2 cellular contexts compared by ENCODE assay signal in the genomic region with DNA sequence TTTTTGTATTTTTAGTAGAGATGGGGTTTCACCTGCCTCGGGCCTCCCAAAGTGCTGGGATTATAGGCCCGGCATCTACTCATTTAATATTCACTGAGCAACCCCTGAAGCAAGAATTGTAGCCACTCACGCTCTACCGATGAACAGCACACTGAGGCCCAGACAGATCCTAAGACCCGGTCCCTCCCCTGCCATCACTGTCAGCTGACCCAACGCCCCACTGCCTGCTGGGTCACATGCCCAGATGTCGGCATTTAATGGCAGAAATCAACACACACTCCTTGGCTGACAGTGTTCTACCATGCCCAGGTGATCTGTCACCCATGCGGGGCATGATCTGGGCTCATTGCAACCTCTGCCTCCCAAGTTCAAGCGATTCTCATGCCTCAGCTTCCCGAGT.
A peak's percentile ranks its signal among the peaks of the same experiment; 100 is the strongest.
TF ChIP-seq lines count a peak whose summit lies in the region.

No MANE protein-coding gene starts in this region.

TF ChIP-seq in GM23338, 12 proteins besides CTCF, POLR2A, EP300 and RAD21 (continues in another document):
- TF ChIP-seq ZNF114 (CRISPR knock-in tag; IDR thresholded peaks at IDR 0.05) = no peak
- no peak for TF ChIP-seq POLR2AphosphoS5 (IDR thresholded peaks at IDR 0.05; ENCODE audit: low read depth)
- TF ChIP-seq CREB1 (CRISPR knock-in tag; IDR thresholded peaks at IDR 0.05; ENCODE audit: low read depth) = no peak
- no peak for TF ChIP-seq NANOG (IDR thresholded peaks at IDR 0.05; ENCODE audit: borderline replicate concordance)
- TF ChIP-seq, protein P1, sequence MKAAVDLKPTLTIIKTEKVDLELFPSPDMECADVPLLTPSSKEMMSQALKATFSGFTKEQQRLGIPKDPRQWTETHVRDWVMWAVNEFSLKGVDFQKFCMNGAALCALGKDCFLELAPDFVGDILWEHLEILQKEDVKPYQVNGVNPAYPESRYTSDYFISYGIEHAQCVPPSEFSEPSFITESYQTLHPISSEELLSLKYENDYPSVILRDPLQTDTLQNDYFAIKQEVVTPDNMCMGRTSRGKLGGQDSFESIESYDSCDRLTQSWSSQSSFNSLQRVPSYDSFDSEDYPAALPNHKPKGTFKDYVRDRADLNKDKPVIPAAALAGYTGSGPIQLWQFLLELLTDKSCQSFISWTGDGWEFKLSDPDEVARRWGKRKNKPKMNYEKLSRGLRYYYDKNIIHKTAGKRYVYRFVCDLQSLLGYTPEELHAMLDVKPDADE (IDR thresholded peaks at IDR 0.05) = no peak
- TF ChIP-seq ZNF331 (CRISPR knock-in tag; IDR thresholded peaks at IDR 0.05; ENCODE audit: low read depth) = no peak
- no peak for TF ChIP-seq EZH2 (IDR thresholded peaks at IDR 0.05; ENCODE audit: low read depth, unreplicated experiment)
- TF ChIP-seq JUNB (IDR thresholded peaks at IDR 0.05; ENCODE audit: unreplicated experiment) = no peak
- no peak for TF ChIP-seq EZH2phosphoT487 (IDR thresholded peaks at IDR 0.05; ENCODE audit: unreplicated experiment)
- TF ChIP-seq, protein P2, sequence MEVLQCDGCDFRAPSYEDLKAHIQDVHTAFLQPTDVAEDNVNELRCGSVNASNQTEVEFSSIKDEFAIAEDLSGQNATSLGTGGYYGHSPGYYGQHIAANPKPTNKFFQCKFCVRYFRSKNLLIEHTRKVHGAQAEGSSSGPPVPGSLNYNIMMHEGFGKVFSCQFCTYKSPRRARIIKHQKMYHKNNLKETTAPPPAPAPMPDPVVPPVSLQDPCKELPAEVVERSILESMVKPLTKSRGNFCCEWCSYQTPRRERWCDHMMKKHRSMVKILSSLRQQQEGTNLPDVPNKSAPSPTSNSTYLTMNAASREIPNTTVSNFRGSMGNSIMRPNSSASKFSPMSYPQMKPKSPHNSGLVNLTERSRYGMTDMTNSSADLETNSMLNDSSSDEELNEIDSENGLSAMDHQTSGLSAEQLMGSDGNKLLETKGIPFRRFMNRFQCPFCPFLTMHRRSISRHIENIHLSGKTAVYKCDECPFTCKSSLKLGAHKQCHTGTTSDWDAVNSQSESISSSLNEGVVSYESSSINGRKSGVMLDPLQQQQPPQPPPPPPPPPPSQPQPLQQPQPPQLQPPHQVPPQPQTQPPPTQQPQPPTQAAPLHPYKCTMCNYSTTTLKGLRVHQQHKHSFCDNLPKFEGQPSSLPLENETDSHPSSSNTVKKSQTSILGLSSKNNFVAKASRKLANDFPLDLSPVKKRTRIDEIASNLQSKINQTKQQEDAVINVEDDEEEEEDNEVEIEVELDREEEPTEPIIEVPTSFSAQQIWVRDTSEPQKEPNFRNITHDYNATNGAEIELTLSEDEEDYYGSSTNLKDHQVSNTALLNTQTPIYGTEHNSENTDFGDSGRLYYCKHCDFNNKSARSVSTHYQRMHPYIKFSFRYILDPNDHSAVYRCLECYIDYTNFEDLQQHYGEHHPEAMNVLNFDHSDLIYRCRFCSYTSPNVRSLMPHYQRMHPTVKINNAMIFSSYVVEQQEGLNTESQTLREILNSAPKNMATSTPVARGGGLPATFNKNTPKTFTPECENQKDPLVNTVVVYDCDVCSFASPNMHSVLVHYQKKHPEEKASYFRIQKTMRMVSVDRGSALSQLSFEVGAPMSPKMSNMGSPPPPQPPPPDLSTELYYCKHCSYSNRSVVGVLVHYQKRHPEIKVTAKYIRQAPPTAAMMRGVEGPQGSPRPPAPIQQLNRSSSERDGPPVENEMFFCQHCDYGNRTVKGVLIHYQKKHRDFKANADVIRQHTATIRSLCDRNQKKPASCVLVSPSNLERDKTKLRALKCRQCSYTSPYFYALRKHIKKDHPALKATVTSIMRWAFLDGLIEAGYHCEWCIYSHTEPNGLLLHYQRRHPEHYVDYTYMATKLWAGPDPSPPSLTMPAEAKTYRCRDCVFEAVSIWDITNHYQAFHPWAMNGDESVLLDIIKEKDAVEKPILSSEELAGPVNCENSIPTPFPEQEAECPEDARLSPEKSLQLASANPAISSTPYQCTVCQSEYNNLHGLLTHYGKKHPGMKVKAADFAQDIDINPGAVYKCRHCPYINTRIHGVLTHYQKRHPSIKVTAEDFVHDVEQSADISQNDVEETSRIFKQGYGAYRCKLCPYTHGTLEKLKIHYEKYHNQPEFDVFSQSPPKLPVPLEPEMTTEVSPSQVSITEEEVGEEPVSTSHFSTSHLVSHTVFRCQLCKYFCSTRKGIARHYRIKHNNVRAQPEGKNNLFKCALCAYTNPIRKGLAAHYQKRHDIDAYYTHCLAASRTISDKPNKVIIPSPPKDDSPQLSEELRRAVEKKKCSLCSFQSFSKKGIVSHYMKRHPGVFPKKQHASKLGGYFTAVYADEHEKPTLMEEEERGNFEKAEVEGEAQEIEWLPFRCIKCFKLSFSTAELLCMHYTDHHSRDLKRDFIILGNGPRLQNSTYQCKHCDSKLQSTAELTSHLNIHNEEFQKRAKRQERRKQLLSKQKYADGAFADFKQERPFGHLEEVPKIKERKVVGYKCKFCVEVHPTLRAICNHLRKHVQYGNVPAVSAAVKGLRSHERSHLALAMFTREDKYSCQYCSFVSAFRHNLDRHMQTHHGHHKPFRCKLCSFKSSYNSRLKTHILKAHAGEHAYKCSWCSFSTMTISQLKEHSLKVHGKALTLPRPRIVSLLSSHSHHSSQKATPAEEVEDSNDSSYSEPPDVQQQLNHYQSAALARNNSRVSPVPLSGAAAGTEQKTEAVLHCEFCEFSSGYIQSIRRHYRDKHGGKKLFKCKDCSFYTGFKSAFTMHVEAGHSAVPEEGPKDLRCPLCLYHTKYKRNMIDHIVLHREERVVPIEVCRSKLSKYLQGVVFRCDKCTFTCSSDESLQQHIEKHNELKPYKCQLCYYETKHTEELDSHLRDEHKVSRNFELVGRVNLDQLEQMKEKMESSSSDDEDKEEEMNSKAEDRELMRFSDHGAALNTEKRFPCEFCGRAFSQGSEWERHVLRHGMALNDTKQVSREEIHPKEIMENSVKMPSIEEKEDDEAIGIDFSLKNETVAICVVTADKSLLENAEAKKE (CRISPR knock-in tag; IDR thresholded peaks at IDR 0.05) = no peak

TF ChIP-seq in H1, 55 proteins besides CTCF, POLR2A, EP300 and RAD21:
- TF ChIP-seq CTBP2 (IDR thresholded peaks at IDR 0.05; ENCODE audit: borderline replicate concordance, insufficient read depth, insufficient read length, low read length) (no peak), SIX5 (IDR thresholded peaks at IDR 0.05; ENCODE audit: low read depth, low read length) (no peak), NANOG (IDR thresholded peaks at IDR 0.05; ENCODE audit: insufficient read depth, low read depth, low read length, poor library complexity, severe bottlenecking) (no peak), FOSL1 (IDR thresholded peaks at IDR 0.05; ENCODE audit: insufficient read depth, low read depth, low read length) (no peak), ZNF274 (IDR thresholded peaks at IDR 0.05; ENCODE audit: borderline replicate concordance, extremely low read depth, low read length) (no peak), KDM5A (IDR thresholded peaks at IDR 0.05; ENCODE audit: low read length) (no peak), RXRA (IDR thresholded peaks at IDR 0.05; ENCODE audit: insufficient read depth, low read depth, low read length) (no peak)
- TF ChIP-seq, protein P3, sequence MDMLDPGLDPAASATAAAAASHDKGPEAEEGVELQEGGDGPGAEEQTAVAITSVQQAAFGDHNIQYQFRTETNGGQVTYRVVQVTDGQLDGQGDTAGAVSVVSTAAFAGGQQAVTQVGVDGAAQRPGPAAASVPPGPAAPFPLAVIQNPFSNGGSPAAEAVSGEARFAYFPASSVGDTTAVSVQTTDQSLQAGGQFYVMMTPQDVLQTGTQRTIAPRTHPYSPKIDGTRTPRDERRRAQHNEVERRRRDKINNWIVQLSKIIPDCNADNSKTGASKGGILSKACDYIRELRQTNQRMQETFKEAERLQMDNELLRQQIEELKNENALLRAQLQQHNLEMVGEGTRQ (IDR thresholded peaks at IDR 0.05; ENCODE audit: low read length) = peak; percentile 48; the same call in 1 of the 2 replicates
- TF ChIP-seq, protein P4, sequence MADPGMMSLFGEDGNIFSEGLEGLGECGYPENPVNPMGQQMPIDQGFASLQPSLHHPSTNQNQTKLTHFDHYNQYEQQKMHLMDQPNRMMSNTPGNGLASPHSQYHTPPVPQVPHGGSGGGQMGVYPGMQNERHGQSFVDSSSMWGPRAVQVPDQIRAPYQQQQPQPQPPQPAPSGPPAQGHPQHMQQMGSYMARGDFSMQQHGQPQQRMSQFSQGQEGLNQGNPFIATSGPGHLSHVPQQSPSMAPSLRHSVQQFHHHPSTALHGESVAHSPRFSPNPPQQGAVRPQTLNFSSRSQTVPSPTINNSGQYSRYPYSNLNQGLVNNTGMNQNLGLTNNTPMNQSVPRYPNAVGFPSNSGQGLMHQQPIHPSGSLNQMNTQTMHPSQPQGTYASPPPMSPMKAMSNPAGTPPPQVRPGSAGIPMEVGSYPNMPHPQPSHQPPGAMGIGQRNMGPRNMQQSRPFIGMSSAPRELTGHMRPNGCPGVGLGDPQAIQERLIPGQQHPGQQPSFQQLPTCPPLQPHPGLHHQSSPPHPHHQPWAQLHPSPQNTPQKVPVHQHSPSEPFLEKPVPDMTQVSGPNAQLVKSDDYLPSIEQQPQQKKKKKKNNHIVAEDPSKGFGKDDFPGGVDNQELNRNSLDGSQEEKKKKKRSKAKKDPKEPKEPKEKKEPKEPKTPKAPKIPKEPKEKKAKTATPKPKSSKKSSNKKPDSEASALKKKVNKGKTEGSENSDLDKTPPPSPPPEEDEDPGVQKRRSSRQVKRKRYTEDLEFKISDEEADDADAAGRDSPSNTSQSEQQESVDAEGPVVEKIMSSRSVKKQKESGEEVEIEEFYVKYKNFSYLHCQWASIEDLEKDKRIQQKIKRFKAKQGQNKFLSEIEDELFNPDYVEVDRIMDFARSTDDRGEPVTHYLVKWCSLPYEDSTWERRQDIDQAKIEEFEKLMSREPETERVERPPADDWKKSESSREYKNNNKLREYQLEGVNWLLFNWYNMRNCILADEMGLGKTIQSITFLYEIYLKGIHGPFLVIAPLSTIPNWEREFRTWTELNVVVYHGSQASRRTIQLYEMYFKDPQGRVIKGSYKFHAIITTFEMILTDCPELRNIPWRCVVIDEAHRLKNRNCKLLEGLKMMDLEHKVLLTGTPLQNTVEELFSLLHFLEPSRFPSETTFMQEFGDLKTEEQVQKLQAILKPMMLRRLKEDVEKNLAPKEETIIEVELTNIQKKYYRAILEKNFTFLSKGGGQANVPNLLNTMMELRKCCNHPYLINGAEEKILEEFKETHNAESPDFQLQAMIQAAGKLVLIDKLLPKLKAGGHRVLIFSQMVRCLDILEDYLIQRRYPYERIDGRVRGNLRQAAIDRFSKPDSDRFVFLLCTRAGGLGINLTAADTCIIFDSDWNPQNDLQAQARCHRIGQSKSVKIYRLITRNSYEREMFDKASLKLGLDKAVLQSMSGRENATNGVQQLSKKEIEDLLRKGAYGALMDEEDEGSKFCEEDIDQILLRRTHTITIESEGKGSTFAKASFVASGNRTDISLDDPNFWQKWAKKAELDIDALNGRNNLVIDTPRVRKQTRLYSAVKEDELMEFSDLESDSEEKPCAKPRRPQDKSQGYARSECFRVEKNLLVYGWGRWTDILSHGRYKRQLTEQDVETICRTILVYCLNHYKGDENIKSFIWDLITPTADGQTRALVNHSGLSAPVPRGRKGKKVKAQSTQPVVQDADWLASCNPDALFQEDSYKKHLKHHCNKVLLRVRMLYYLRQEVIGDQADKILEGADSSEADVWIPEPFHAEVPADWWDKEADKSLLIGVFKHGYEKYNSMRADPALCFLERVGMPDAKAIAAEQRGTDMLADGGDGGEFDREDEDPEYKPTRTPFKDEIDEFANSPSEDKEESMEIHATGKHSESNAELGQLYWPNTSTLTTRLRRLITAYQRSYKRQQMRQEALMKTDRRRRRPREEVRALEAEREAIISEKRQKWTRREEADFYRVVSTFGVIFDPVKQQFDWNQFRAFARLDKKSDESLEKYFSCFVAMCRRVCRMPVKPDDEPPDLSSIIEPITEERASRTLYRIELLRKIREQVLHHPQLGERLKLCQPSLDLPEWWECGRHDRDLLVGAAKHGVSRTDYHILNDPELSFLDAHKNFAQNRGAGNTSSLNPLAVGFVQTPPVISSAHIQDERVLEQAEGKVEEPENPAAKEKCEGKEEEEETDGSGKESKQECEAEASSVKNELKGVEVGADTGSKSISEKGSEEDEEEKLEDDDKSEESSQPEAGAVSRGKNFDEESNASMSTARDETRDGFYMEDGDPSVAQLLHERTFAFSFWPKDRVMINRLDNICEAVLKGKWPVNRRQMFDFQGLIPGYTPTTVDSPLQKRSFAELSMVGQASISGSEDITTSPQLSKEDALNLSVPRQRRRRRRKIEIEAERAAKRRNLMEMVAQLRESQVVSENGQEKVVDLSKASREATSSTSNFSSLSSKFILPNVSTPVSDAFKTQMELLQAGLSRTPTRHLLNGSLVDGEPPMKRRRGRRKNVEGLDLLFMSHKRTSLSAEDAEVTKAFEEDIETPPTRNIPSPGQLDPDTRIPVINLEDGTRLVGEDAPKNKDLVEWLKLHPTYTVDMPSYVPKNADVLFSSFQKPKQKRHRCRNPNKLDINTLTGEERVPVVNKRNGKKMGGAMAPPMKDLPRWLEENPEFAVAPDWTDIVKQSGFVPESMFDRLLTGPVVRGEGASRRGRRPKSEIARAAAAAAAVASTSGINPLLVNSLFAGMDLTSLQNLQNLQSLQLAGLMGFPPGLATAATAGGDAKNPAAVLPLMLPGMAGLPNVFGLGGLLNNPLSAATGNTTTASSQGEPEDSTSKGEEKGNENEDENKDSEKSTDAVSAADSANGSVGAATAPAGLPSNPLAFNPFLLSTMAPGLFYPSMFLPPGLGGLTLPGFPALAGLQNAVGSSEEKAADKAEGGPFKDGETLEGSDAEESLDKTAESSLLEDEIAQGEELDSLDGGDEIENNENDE (IDR thresholded peaks at IDR 0.05; ENCODE audit: insufficient replicate concordance, low read length) = no peak
